9 cellular contexts compared by ENCODE assay signal in genomic region chr11:870127-870413, GRCh38. TPM values are rescaled to one million over a fixed set of nuclear protein-coding genes. Genes with fewer than 3 reads are reported as not detected.
A peak's percentile ranks its signal among the peaks of the same experiment; 100 is the strongest.
DNase-seq lines count a peak whose midpoint lies in the region; ATAC-seq, FAIRE-seq and TF ChIP-seq lines count a peak whose summit lies in the region.
"Had no signal": no experiment of that assay in that cellular context is flagged by ENCODE, and none has a peak within 500 bp of the region (broad histone marks: within the 10 kb centered on the region; RNA-seq: fewer than 3 reads in every experiment).

No MANE protein-coding gene starts in this region.

- H2AFZ ChIP-seq in neuronal stem cell (ENCODE audit: low read length) = no peak overlapping the region

- H3K9me3 ChIP-seq in neuronal stem cell (replicated peaks in 1 of 2; ENCODE audit: control insufficient read depth in 2 of 2, insufficient read depth in 1 of 2, low read depth in 1 of 2, low read length in 2 of 2) (no peaks in the 10 kb centered on the region), T-helper 17 cell (ENCODE audit: control insufficient read depth, low read length, poor library complexity, severe bottlenecking) (no peaks in the 10 kb centered on the region)

- H3K27me3 Mint-ChIP-seq in chondrocyte (ENCODE audit: low read depth) (no peaks in the 10 kb centered on the region), T-helper 17 cell (no peaks in the 10 kb centered on the region)

- peak overlapping the region; percentile 63 for H3K14ac ChIP-seq in neuronal stem cell (ENCODE audit: low read length)

- H3K4me1 Mint-ChIP-seq in chondrocyte (ENCODE audit: low read depth) = peaks cover 4% of the 10 kb centered on the region
- no peaks in the 10 kb centered on the region for H3K4me1 Mint-ChIP-seq in T-helper 17 cell

- ATAC-seq in T-helper 17 cell = no peak

- no peak overlapping the region for H3K18ac ChIP-seq in neuronal stem cell (ENCODE audit: low read length)

- no peak overlapping the region for H3K4me3 ChIP-seq in neuronal stem cell (ENCODE audit: low read length in 2 of 2)

- no CpG with 5 or more reads among the region's 8 CpGs for WGBS in neuronal stem cell (ENCODE audit: extremely low coverage in 2 of 2, insufficient read length in 2 of 2, insufficient replicate concordance in 1 of 2), 2 donors

- H3K27me3 ChIP-seq in neuronal stem cell (ENCODE audit: control insufficient read depth in 3 of 3, insufficient read depth in 3 of 3, low read depth in 1 of 3, low read length in 3 of 3) = no peaks in the 10 kb centered on the region

- H3K27ac ChIP-seq in neuronal stem cell (replicated peaks; ENCODE audit: low read length) = no peak overlapping the region

- no peak overlapping the region for H2BK5ac ChIP-seq in neuronal stem cell (ENCODE audit: low read length)

- H3K9me3 Mint-ChIP-seq in chondrocyte (ENCODE audit: low read depth) = no peaks in the 10 kb centered on the region

- no peak overlapping the region for H4K8ac ChIP-seq in neuronal stem cell (ENCODE audit: low read depth, low read length)

- H3K9ac ChIP-seq in neuronal stem cell (ENCODE audit: low read depth, low read length, poor library complexity) = peak overlapping the region; percentile 77

- H3K27ac Mint-ChIP-seq in chondrocyte (ENCODE audit: unreplicated experiment) (no peak overlapping the region), T-helper 17 cell (no peak overlapping the region)

- H3K23ac ChIP-seq in neuronal stem cell (ENCODE audit: low read depth, low read length, poor library complexity) = peak overlapping the region; percentile 98

- no peak overlapping the region for H3K4me2 ChIP-seq in neuronal stem cell (ENCODE audit: insufficient read depth, low read length, poor library complexity, severe bottlenecking)

- peaks cover 5% of the 10 kb centered on the region for H3K79me1 ChIP-seq in neuronal stem cell (ENCODE audit: low read depth, low read length)

- peak overlapping the region; percentile 61 for H2AK5ac ChIP-seq in neuronal stem cell (ENCODE audit: low read depth, low read length)

- H3K4me1 ChIP-seq in neuronal stem cell (ENCODE audit: control insufficient read depth in 2 of 2, insufficient read depth in 1 of 2, low read depth in 1 of 2, low read length in 2 of 2) = peaks cover 0 to 4% of the 10 kb centered on the region in 2 donors

- no peak for TF ChIP-seq POLR2A in H54 (IDR thresholded peaks at IDR 0.05; ENCODE audit: low read depth, low read length)

- peak; percentile 61 for DNase-seq in HuH-7 (ENCODE audit: low spot score)
- no peak for DNase-seq in chondrocyte (ENCODE audit: low spot score)
- no peak for DNase-seq in neuronal stem cell (ENCODE audit: low spot score)
- DNase-seq in activated CD4-positive, alpha-beta T cell treated with anti-CD3 and anti-CD28 coated beads for 48 hours = no peak
- no peak for DNase-seq in T-helper 17 cell
- no peak for DNase-seq in H54 (ENCODE audit: insufficient read length, low spot score)
- DNase-seq: central memory CD4-positive, alpha-beta T cell; kidney; nucleus accumbens had no signal

- H3K4me3 Mint-ChIP-seq in chondrocyte (ENCODE audit: unreplicated experiment) = no peak overlapping the region
- no peak overlapping the region for H3K4me3 Mint-ChIP-seq in T-helper 17 cell

- H3K36me3 ChIP-seq in neuronal stem cell (replicated peaks in 1 of 2; ENCODE audit: control insufficient read depth in 2 of 2, insufficient read depth in 2 of 2, low read length in 2 of 2) = peaks cover 8 to 33% of the 10 kb centered on the region in 2 donors

- H3K36me3 Mint-ChIP-seq in chondrocyte (ENCODE audit: low read depth) (peaks cover 3% of the 10 kb centered on the region), T-helper 17 cell (ENCODE audit: low read depth) (no peaks in the 10 kb centered on the region)

- TF ChIP-seq CTCF in chondrocyte (IDR thresholded peaks at IDR 0.05) = peak; percentile 54

- H2BK12ac ChIP-seq in neuronal stem cell (ENCODE audit: low read length) = no peak overlapping the region

- H2BK15ac ChIP-seq in neuronal stem cell (ENCODE audit: low read length) = no peak overlapping the region

- FAIRE-seq in H54 (lab: Jason Lieb, UNC) = no peak
- FAIRE-seq: kidney had no signal

- H3K4ac ChIP-seq in neuronal stem cell (ENCODE audit: low read length) = no peak overlapping the region

- no peak overlapping the region for H2BK120ac ChIP-seq in neuronal stem cell (ENCODE audit: low read depth, low read length)

- no peak overlapping the region for H4K91ac ChIP-seq in neuronal stem cell (ENCODE audit: low read depth, low read length, poor library complexity)

RNA-seq across cellular contexts. Expression of gene TSPAN4, which starts 27.4 kb away (rescaled TPM):
- 62.3 to 115 TPM (median 69.2 TPM) in 3 replicates for total RNA-seq in chondrocyte
- 39.4 TPM for polyA plus RNA-seq in neuronal stem cell (2013, experiment 1 of 2)
- polyA plus RNA-seq in neuronal stem cell (2013, experiment 2 of 2) = 35.6 TPM
- total RNA-seq in T-helper 17 cell = 1 to 10 TPM; 2.1 to 3.0 TPM

RNA-seq across cellular contexts. Expression of gene POLR2L, which starts 27.7 kb away (rescaled TPM):
- total RNA-seq in chondrocyte (139 to 173 TPM (median 142 TPM) in 3 replicates), T-helper 17 cell (10 to 100 TPM; 38.5 to 40.5 TPM)
- 129 TPM for polyA plus RNA-seq in neuronal stem cell (2013, experiment 1 of 2)
- 129 TPM for polyA plus RNA-seq in neuronal stem cell (2013, experiment 2 of 2)

RNA-seq across cellular contexts. Expression of gene CD151, which starts 37.3 kb away (rescaled TPM):
- 460 to 558 TPM (median 549 TPM) in 3 replicates for total RNA-seq in chondrocyte
- 74.1 TPM for polyA plus RNA-seq in neuronal stem cell (2013, experiment 1 of 2)
- polyA plus RNA-seq in neuronal stem cell (2013, experiment 2 of 2) = 74.3 TPM
- 10 to 100 TPM; 54.9 to 67.3 TPM for total RNA-seq in T-helper 17 cell

RNA-seq across cellular contexts. Expression of gene CHID1, which starts 40.5 kb away (rescaled TPM):
- total RNA-seq in chondrocyte (87.6 to 115 TPM (median 90.3 TPM) in 3 replicates), T-helper 17 cell (10 to 100 TPM; 23.4 to 28.8 TPM)
- polyA plus RNA-seq in neuronal stem cell (2013, experiment 1 of 2) = 42.0 TPM
- 43.9 TPM for polyA plus RNA-seq in neuronal stem cell (2013, experiment 2 of 2)

RNA-seq across cellular contexts. Expression of gene CRACR2B, which starts 42.4 kb away (rescaled TPM):
- total RNA-seq in chondrocyte = 0.57 to 5.0 TPM (median 1.4 TPM) in 3 replicates
- polyA plus RNA-seq in neuronal stem cell (2013, experiment 1 of 2) = 12.4 TPM
- polyA plus RNA-seq in neuronal stem cell (2013, experiment 2 of 2) = 11.8 TPM
- total RNA-seq in T-helper 17 cell = 1 to 10 TPM in 1 of 2 donors, under 1 TPM in 1; 0.47 to 1.0 TPM

Comparison
In these comparisons a context has a peak if more than half of its experiments do, and no peak if none do; other contexts are left out.
1. RNA of gene TSPAN4, which starts 27.4 kb away (total RNA-seq): 62.3 to 115 TPM in chondrocyte; 2.1 to 3.0 TPM in T-helper 17 cell; every median in the first group is over 10 times any median in the second.